8 cellular contexts compared by ENCODE assay signal in genomic region chr11:114400222-114400973, GRCh38. TPM values are rescaled to one million over a fixed set of nuclear protein-coding genes. Genes with fewer than 3 reads are reported as not detected.
DNase-seq lines count a peak whose midpoint lies in the region; TF ChIP-seq lines count a peak whose summit lies in the region.

Gene C11orf71 (minus strand): TSS chr11:114400511. CDS start chr11:114400331, 180 bp downstream.
Gene RBM7 (plus strand): TSS chr11:114400666. CDS start chr11:114400672, 6 bp downstream.

- H3K9me3 Mint-ChIP-seq in neural crest cell, result no peaks in the 10 kb centered on the region

- H3K36me3 ChIP-seq in H7 (replicated peaks; ENCODE audit: control insufficient read depth, insufficient read depth, low read length) (peaks cover 3% of the 10 kb centered on the region; the same call in 1 of the 2 replicates), stomach smooth muscle (ENCODE audit: control insufficient read depth in 2 of 2, insufficient read depth in 2 of 2, low read length in 2 of 2) (no peaks in the 10 kb centered on the region)

- TF ChIP-seq CTCF in foreskin fibroblast (IDR thresholded peaks at IDR 0.05; ENCODE audit: low read depth, low read length) (no peak), neural crest cell (conservative IDR thresholded peaks at IDR 0.05) (peak; percentile 38)

- no peaks in the 10 kb centered on the region for H3K4me1 ChIP-seq in stomach smooth muscle (ENCODE audit: control insufficient read depth, insufficient read depth, low read length)

- H3K4me3 ChIP-seq in H7 (ENCODE audit: insufficient read depth, low read depth, low read length), result peak within 1 kb of the TSS; percentile 93
- H3K4me3 ChIP-seq in foreskin fibroblast (ENCODE audit: low read depth in 1 of 2, low read length in 2 of 2), result peak within 1 kb of the TSS; percentile 87 to 88
- peak within 1 kb of the TSS; percentile 88 to 98 for H3K4me3 ChIP-seq in stomach smooth muscle (ENCODE audit: low read length in 2 of 2)

- peak within 1 kb of the TSS; percentile 98 for H3K27ac ChIP-seq in stomach smooth muscle (ENCODE audit: low read length)

- H3K4me1 Mint-ChIP-seq in neural crest cell, result peaks cover 34% of the 10 kb centered on the region

- peaks cover 1% of the 10 kb centered on the region for H3K36me3 Mint-ChIP-seq in neural crest cell (ENCODE audit: low read depth)

- peak within 1 kb of the TSS; percentile 99 for H3K9ac ChIP-seq in stomach smooth muscle (ENCODE audit: low read length in 2 of 2)

- H3K27me3 Mint-ChIP-seq in neural crest cell (ENCODE audit: low read depth), result no peaks in the 10 kb centered on the region

- H3K9me3 ChIP-seq in stomach smooth muscle (ENCODE audit: control insufficient read depth in 2 of 2, low read length in 2 of 2), result no peaks in the 10 kb centered on the region

- in situ Hi-C loops in G401 (cut with HindIII; ENCODE audit: low sequenced_read_pairs), result no loop called here

- DNase-seq in G401 (ENCODE audit: low spot score) (peak; percentile 93), H7 (peak; percentile 89), M059J (ENCODE audit: low read depth) (peak; percentile 99), SHP77 (lab: John Stamatoyannopoulos, UW) (peak; percentile 94 to 97), activated gamma-delta T cell treated with Interleukin-2 at 50 U/mL for 16 hours (peak; percentile 98), foreskin fibroblast (peak; percentile 99 to 100), neural crest cell (ENCODE audit: low read depth, low spot score) (peak; percentile 92)

- peak within 1 kb of the TSS; percentile 99 for H3K27ac Mint-ChIP-seq in neural crest cell (ENCODE audit: unreplicated experiment)

- H3K27me3 ChIP-seq in H7 (ENCODE audit: control insufficient read depth, insufficient read depth, low read length) (no peaks in the 10 kb centered on the region), stomach smooth muscle (ENCODE audit: control insufficient read depth in 1 of 2, insufficient read depth in 2 of 2, low read length in 2 of 2) (no peaks in the 10 kb centered on the region)

- peak within 1 kb of the TSS; percentile 97 for H3K4me3 Mint-ChIP-seq in neural crest cell

RNA-seq across cellular contexts. Expression of gene C11orf71, which starts in this region (rescaled TPM):
- total RNA-seq in G401 (2014; rRNA removed; shearing (Covaris generic)), result 4.2 and 4.6 TPM in 2 replicates
- total RNA-seq in H7 (2014; rRNA removed; shearing (Covaris generic)), result 5.8 and 11.1 TPM in 2 replicates
- total RNA-seq in M059J (2014; rRNA removed; shearing (Covaris generic)), result 0.74 and 1.8 TPM in 2 replicates
- 7.4 and 8.4 TPM in 2 replicates for total RNA-seq in neural crest cell

RNA-seq across cellular contexts. Expression of gene RBM7, which starts in this region (rescaled TPM):
- 26.1 and 32.9 TPM in 2 replicates for total RNA-seq in G401 (2014; rRNA removed; shearing (Covaris generic))
- 30.0 and 43.3 TPM in 2 replicates for total RNA-seq in H7 (2014; rRNA removed; shearing (Covaris generic))
- 35.1 and 52.8 TPM in 2 replicates for total RNA-seq in M059J (2014; rRNA removed; shearing (Covaris generic))
- total RNA-seq in neural crest cell, result 25.9 and 30.7 TPM in 2 replicates

Comparison
In these comparisons a context has a peak if more than half of its experiments do, and no peak if none do; other contexts are left out.
1. Peak in every context shown above with its lines: DNase-seq, H3K4me3 ChIP-seq and H3K27ac ChIP-seq.